1 cellular context compared by ENCODE assay signal in genomic region chrX:13843150-13843721, GRCh38.
TF ChIP-seq lines count a peak whose summit lies in the region.

No MANE protein-coding gene starts in this region.

TF ChIP-seq in HepG2, 621 proteins besides CTCF, POLR2A, EP300 and RAD21:
- TF ChIP-seq IRF9 (CRISPR knock-in tag; IDR thresholded peaks at IDR 0.05; ENCODE audit: borderline replicate concordance) (no peak), SNAPC5 (CRISPR knock-in tag; IDR thresholded peaks at IDR 0.05; ENCODE audit: borderline replicate concordance) (no peak), RXRB (CRISPR knock-in tag; IDR thresholded peaks at IDR 0.05; ENCODE audit: borderline replicate concordance) (no peak), ZFP41 (CRISPR knock-in tag; IDR thresholded peaks at IDR 0.05; ENCODE audit: borderline replicate concordance) (no peak), CEBPZ (IDR thresholded peaks at IDR 0.05; ENCODE audit: low read length) (no peak), CCAR2 (optimal IDR thresholded peaks at IDR 0.05; ENCODE audit: low read depth, low read length) (no peak), ZNF761 (CRISPR knock-in tag; conservative IDR thresholded peaks at IDR 0.05) (no peak)
